Comparison of ENCODE assay signal across 26 cellular contexts in the genomic region with DNA sequence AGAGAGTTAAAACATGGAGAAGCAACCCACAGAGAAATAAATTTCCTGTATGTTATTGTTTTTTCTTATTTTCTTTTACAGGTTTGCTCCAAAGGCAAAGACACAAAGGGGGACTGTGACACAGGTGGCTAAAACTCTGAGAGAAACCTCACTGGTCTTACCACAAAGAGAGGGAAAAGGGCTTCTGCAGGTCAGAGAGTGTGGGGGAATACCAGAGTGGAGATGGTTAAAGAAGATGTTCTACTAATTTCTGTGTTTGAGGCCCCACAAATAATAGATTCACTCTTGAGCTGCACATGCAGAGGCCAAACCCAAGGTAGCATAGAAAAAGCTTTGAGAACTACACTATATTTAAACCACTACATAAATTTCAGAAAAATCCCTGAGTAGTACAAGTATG.
"Had no signal": no experiment of that assay in that cellular context is flagged by ENCODE, and none has a peak within 500 bp of the region (broad histone marks: within the 10 kb centered on the region; RNA-seq: fewer than 3 reads in every experiment).

No MANE protein-coding gene starts in this region.

- H3K4me1 ChIP-seq: colonic mucosa, esophagus muscularis mucosa, esophagus squamous epithelium, foreskin keratinocyte, gastrocnemius medialis, gastroesophageal sphincter, heart left ventricle, heart right ventricle had no signal

- H3K4me2 ChIP-seq: hepatocyte had no signal

- H3K27me3 Mint-ChIP-seq: dendritic cell treated with granulocyte-macrophage colony-stimulating factor and Interleukin-4, amounts not matched to agents 40 ng/mL and 50 ng/mL, for 4 days; effector memory CD8-positive, alpha-beta T cell had no signal

- H3K4me1 Mint-ChIP-seq: endodermal cell had no signal

- H3K9me3 ChIP-seq: colonic mucosa, esophagus squamous epithelium, gastroesophageal sphincter had no signal

- H2AFZ ChIP-seq: hepatocyte had no signal

- DNase-seq: colonic mucosa; cortex of kidney; dermis blood vessel endothelial cell; dorsolateral prefrontal cortex; effector CD4-positive, alpha-beta T cell; effector CD8-positive, alpha-beta T cell; effector memory CD4-positive, alpha-beta T cell; effector memory CD8-positive, alpha-beta T cell; endodermal cell; erythroblast; esophagus squamous epithelium; foreskin fibroblast; foreskin keratinocyte; foreskin melanocyte; gastrocnemius medialis; glutamatergic neuron; head of caudate nucleus; heart left ventricle; heart right ventricle had no signal

- ATAC-seq: effector memory CD8-positive, alpha-beta T cell; esophagus mucosa; foreskin keratinocyte; gastrocnemius medialis; gastroesophageal sphincter; heart left ventricle; heart right ventricle had no signal

- H3K36me3 ChIP-seq: colonic mucosa, esophagus muscularis mucosa, esophagus squamous epithelium, gastrocnemius medialis, gastroesophageal sphincter, heart left ventricle, heart right ventricle had no signal

- H3K4me3 ChIP-seq: colonic mucosa, coronary artery, dorsolateral prefrontal cortex, esophagus muscularis mucosa, esophagus squamous epithelium, gastrocnemius medialis, gastroesophageal sphincter, heart left ventricle, heart right ventricle, hepatocyte had no signal

- H3K27ac Mint-ChIP-seq: dendritic cell treated with granulocyte-macrophage colony-stimulating factor and Interleukin-4, amounts not matched to agents 40 ng/mL and 50 ng/mL, for 4 days; effector memory CD8-positive, alpha-beta T cell; endodermal cell had no signal

- H3K27ac ChIP-seq: colonic mucosa, coronary artery, dorsolateral prefrontal cortex, epithelial cell of prostate, esophagus muscularis mucosa, esophagus squamous epithelium, foreskin keratinocyte, gastrocnemius medialis, gastroesophageal sphincter, heart left ventricle, heart right ventricle, hepatocyte had no signal

- H3K4me3 Mint-ChIP-seq: dendritic cell treated with granulocyte-macrophage colony-stimulating factor and Interleukin-4, amounts not matched to agents 40 ng/mL and 50 ng/mL, for 4 days; effector memory CD8-positive, alpha-beta T cell; endodermal cell had no signal

- H3K9me3 Mint-ChIP-seq: effector memory CD8-positive, alpha-beta T cell had no signal

- H3K79me2 ChIP-seq: hepatocyte had no signal

- H3K27me3 ChIP-seq: colonic mucosa, esophagus muscularis mucosa, esophagus squamous epithelium, foreskin keratinocyte, gastrocnemius medialis, gastroesophageal sphincter, heart left ventricle, heart right ventricle, hepatocyte had no signal
